ENCODE assay signal across 36 cellular contexts in genomic region chr18:30405038-30405437, GRCh38.
"Had no signal": no experiment of that assay in that cellular context is flagged by ENCODE, and none has a peak within 500 bp of the region (broad histone marks: within the 10 kb centered on the region; RNA-seq: fewer than 3 reads in every experiment).

No MANE protein-coding gene starts in this region.

- DNase-seq: Karpas-422, Kasumi-1, KBM-7, KG1, MG63, MM.1S, MV-4-11, NCI-H1048, NCI-H1092, NCI-H1092 treated with DMSO at 0.1 percent for 48 hours, NCI-H1105, NCI-H1417 treated with DMSO at 0.1 percent for 48 hours, NCI-H1436, NCI-H1436 treated with DMSO at 0.1 percent for 48 hours, NCI-H146, NCI-H1694, NCI-H1694 treated with DMSO at 0.1 percent for 48 hours, NCI-H187, NCI-H187 treated with DMSO at 0.1 percent for 48 hours, NCI-H1930, NCI-H2029, NCI-H2029 treated with DMSO at 0.1 percent for 48 hours, NCI-H2081, NCI-H2081 treated with DMSO at 0.1 percent for 48 hours, NCI-H2107, NCI-H2171, NCI-H2171 treated with DMSO at 0.1 percent for 48 hours, NCI-H2227 treated with DMSO at 0.1 percent for 48 hours, NCI-H226, NCI-H345, NCI-H446, NCI-H446 treated with DMSO at 0.1 percent for 48 hours, NCI-H510A, NCI-H510A treated with DMSO at 0.1 percent for 48 hours, NCI-H524 had no signal

- H3K27ac ChIP-seq: KMS-11 had no signal

- H3K27me3 ChIP-seq: MG63 had no signal

- H3K4me3 ChIP-seq: MG63 had no signal

- H3K36me3 ChIP-seq: MG63 had no signal
